1 cellular context compared by ENCODE assay signal in the genomic region with DNA sequence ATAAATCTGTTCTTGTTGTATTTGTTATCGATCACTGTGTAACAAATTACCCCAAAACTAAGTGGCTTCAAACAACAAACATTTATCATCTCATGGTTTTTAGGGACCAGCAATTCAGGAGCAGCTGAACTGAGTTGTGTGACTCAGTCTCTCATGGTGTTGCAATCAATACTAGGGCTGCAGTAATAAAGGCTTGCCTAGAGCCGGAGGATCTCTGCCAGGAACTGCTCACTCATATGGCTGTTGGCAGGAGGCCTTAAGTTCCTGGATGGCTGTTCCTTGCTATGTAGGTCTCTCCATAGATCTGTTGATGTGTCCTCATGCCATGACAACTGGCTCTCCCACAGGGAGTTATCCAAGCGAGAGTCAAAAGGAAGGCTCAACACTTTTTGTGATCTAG.
TF ChIP-seq lines count a peak whose summit lies in the region.

No MANE protein-coding gene starts in this region.

TF ChIP-seq in HCT116, 20 proteins besides CTCF, POLR2A, EP300 and RAD21 (continued from another document):
- TF ChIP-seq, protein P1, sequence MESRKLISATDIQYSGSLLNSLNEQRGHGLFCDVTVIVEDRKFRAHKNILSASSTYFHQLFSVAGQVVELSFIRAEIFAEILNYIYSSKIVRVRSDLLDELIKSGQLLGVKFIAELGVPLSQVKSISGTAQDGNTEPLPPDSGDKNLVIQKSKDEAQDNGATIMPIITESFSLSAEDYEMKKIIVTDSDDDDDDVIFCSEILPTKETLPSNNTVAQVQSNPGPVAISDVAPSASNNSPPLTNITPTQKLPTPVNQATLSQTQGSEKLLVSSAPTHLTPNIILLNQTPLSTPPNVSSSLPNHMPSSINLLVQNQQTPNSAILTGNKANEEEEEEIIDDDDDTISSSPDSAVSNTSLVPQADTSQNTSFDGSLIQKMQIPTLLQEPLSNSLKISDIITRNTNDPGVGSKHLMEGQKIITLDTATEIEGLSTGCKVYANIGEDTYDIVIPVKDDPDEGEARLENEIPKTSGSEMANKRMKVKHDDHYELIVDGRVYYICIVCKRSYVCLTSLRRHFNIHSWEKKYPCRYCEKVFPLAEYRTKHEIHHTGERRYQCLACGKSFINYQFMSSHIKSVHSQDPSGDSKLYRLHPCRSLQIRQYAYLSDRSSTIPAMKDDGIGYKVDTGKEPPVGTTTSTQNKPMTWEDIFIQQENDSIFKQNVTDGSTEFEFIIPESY (IDR thresholded peaks at IDR 0.05; ENCODE audit: extremely low read depth, insufficient replicate concordance, low read length) = no peak
- TF ChIP-seq JUND (IDR thresholded peaks at IDR 0.05) = peak; percentile 67
- TF ChIP-seq, protein P2, sequence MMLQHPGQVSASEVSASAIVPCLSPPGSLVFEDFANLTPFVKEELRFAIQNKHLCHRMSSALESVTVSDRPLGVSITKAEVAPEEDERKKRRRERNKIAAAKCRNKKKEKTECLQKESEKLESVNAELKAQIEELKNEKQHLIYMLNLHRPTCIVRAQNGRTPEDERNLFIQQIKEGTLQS (IDR thresholded peaks at IDR 0.05) = no peak
- TF ChIP-seq POLR2AphosphoS5 (IDR thresholded peaks at IDR 0.05; ENCODE audit: low read depth, low read length) = 0 out of 2 replicates have a peak, but pooled peaks have one; percentile 30
- TF ChIP-seq SRF (IDR thresholded peaks at IDR 0.05; ENCODE audit: low read depth) = no peak
- no peak for TF ChIP-seq YY1 (IDR thresholded peaks at IDR 0.05; ENCODE audit: extremely low read depth, insufficient replicate concordance, low read depth, low read length)
- TF ChIP-seq, protein P3, sequence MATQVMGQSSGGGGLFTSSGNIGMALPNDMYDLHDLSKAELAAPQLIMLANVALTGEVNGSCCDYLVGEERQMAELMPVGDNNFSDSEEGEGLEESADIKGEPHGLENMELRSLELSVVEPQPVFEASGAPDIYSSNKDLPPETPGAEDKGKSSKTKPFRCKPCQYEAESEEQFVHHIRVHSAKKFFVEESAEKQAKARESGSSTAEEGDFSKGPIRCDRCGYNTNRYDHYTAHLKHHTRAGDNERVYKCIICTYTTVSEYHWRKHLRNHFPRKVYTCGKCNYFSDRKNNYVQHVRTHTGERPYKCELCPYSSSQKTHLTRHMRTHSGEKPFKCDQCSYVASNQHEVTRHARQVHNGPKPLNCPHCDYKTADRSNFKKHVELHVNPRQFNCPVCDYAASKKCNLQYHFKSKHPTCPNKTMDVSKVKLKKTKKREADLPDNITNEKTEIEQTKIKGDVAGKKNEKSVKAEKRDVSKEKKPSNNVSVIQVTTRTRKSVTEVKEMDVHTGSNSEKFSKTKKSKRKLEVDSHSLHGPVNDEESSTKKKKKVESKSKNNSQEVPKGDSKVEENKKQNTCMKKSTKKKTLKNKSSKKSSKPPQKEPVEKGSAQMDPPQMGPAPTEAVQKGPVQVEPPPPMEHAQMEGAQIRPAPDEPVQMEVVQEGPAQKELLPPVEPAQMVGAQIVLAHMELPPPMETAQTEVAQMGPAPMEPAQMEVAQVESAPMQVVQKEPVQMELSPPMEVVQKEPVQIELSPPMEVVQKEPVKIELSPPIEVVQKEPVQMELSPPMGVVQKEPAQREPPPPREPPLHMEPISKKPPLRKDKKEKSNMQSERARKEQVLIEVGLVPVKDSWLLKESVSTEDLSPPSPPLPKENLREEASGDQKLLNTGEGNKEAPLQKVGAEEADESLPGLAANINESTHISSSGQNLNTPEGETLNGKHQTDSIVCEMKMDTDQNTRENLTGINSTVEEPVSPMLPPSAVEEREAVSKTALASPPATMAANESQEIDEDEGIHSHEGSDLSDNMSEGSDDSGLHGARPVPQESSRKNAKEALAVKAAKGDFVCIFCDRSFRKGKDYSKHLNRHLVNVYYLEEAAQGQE (IDR thresholded peaks at IDR 0.05; ENCODE audit: low read depth) = no peak
- no peak for TF ChIP-seq TCF7L2 (IDR thresholded peaks at IDR 0.05; ENCODE audit: borderline replicate concordance, extremely low read depth, insufficient read depth, insufficient read length)
- TF ChIP-seq, protein P4, sequence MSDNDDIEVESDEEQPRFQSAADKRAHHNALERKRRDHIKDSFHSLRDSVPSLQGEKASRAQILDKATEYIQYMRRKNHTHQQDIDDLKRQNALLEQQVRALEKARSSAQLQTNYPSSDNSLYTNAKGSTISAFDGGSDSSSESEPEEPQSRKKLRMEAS (IDR thresholded peaks at IDR 0.05) = peak; percentile 19; the same call in 1 of the 2 replicates
- no peak for TF ChIP-seq SIN3A (IDR thresholded peaks at IDR 0.05; ENCODE audit: low read depth)
